ENCODE assay signal across 1 cellular context in the genomic region with DNA sequence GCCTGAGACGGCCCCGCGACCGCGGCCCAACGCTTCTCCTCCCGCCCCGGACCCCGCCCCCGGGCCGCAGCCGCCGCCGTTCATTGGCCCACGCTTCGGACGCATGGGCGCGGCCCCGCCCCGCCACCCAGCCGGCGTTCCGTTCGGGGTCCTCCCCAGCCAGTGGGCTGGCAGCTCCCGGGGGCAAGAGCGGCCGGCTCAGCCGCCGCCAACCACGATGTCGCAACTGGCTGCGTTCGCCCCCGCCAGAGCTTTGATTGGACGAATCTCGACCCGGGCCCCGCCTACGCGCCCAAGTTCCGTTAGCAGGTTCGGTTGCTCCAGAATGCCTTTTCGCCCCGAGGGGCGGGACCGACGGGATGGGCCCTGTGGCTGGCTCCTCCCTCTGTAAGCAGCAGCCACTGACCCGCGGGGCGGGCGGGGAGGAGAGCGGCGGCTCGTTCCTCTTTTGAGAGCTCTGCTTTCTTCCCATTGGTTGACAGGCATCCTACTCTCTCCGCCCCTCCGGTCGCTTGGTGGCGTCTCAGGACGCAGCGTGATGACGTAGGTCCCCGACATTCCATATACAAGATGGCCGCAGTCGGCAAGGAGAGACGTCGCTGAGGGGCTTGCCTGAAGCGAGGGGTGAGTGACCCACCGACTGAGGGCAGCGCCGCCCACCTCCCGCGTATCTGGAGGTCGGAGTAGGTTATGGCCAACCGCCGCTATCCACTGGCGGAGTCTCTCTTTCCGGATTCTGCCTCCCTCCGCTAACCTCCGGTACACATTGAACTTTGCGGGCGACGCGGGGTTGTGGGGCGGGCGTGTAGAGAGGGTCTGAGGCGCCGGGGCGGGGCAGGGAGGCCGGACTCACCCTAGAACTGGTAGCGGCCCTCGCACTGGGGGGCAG.
TF ChIP-seq lines count a peak whose summit lies in the region.

A gene (plus strand): TSS at position 554 of the 889 bp plus-strand sequence. CDS start 11,269 bp downstream, outside the sequence.
A gene (minus strand): TSS at position 4 of the 889 bp plus-strand sequence. CDS start 15,054 bp downstream, outside the sequence.

TF ChIP-seq in SK-N-SH, 30 proteins besides CTCF, POLR2A, EP300 and RAD21 (continued from another document):
- TF ChIP-seq, protein P1, sequence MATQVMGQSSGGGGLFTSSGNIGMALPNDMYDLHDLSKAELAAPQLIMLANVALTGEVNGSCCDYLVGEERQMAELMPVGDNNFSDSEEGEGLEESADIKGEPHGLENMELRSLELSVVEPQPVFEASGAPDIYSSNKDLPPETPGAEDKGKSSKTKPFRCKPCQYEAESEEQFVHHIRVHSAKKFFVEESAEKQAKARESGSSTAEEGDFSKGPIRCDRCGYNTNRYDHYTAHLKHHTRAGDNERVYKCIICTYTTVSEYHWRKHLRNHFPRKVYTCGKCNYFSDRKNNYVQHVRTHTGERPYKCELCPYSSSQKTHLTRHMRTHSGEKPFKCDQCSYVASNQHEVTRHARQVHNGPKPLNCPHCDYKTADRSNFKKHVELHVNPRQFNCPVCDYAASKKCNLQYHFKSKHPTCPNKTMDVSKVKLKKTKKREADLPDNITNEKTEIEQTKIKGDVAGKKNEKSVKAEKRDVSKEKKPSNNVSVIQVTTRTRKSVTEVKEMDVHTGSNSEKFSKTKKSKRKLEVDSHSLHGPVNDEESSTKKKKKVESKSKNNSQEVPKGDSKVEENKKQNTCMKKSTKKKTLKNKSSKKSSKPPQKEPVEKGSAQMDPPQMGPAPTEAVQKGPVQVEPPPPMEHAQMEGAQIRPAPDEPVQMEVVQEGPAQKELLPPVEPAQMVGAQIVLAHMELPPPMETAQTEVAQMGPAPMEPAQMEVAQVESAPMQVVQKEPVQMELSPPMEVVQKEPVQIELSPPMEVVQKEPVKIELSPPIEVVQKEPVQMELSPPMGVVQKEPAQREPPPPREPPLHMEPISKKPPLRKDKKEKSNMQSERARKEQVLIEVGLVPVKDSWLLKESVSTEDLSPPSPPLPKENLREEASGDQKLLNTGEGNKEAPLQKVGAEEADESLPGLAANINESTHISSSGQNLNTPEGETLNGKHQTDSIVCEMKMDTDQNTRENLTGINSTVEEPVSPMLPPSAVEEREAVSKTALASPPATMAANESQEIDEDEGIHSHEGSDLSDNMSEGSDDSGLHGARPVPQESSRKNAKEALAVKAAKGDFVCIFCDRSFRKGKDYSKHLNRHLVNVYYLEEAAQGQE (IDR thresholded peaks at IDR 0.05; ENCODE audit: low read depth, low read length), result no peak
- TF ChIP-seq TAF1 (IDR thresholded peaks at IDR 0.05; ENCODE audit: borderline replicate concordance, low read depth, low read length), result peak; percentile 91
- peak; percentile 27; the same call in 1 of the 2 replicates for TF ChIP-seq MXI1 (IDR thresholded peaks at IDR 0.05; ENCODE audit: low read depth, low read length)
- 0 out of 2 replicates have a peak, but pooled peaks have one; percentile 15 for TF ChIP-seq SIN3A (IDR thresholded peaks at IDR 0.05; ENCODE audit: borderline replicate concordance, low read depth, low read length)
TF ChIP-seq in SK-N-SH: peak in this region for 12.
